9 cellular contexts compared by ENCODE assay signal in the genomic region with DNA sequence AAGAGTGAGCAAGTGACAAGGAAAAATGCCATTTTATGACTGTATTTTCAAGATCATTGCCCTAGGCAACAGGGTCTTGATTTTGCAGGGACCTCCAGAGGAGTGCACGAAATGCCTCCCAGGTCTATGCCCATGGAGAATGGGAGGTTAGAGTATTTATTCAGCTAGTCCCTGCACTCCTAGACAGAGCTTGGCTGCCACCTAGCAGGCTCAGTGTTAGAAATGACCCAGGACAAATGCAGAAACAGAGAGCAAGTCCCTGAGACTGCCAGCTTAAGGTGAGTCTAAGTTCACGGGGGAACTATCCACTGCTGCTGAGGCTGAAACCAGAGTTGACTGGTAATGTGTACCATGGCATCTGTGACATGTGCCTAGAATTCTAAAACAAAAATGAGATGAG.
DNase-seq lines count a peak whose midpoint lies in the region; TF ChIP-seq lines count a peak whose summit lies in the region.
"Had no signal": no experiment of that assay in that cellular context is flagged by ENCODE, and none has a peak within 500 bp of the region (broad histone marks: within the 10 kb centered on the region; RNA-seq: fewer than 3 reads in every experiment).

No MANE protein-coding gene starts in this region.

- H3K4me3 Mint-ChIP-seq in chondrocyte (ENCODE audit: unreplicated experiment) (no peak overlapping the region), neural crest cell (no peak overlapping the region)
- H3K4me3 Mint-ChIP-seq: activated CD8-positive, alpha-beta T cell treated with anti-CD3 and anti-CD28 coated beads for 36 hours had no signal

- no peaks in the 10 kb centered on the region for H3K27me3 Mint-ChIP-seq in chondrocyte (ENCODE audit: low read depth)
- peaks cover 72% of the 10 kb centered on the region for H3K27me3 Mint-ChIP-seq in neural crest cell (ENCODE audit: low read depth)

- H3K9me3 Mint-ChIP-seq in chondrocyte (ENCODE audit: low read depth) (peaks cover 8% of the 10 kb centered on the region), neural crest cell (peaks cover 4% of the 10 kb centered on the region)

- H3K36me3 Mint-ChIP-seq in chondrocyte (ENCODE audit: low read depth): no peaks in the 10 kb centered on the region
- H3K36me3 Mint-ChIP-seq in neural crest cell (ENCODE audit: low read depth): no peaks in the 10 kb centered on the region

- DNase-seq in EL (peak; percentile 17), NCI-H2196 (lab: John Stamatoyannopoulos, UW; ENCODE audit: unreplicated experiment) (peak; percentile 29), chondrocyte (ENCODE audit: low spot score) (no peak), neural crest cell (ENCODE audit: low read depth, low spot score) (no peak), SW 1271 (lab: John Stamatoyannopoulos, UW) (no peak), NCI-H1048 (lab: John Stamatoyannopoulos, UW) (no peak)
- no peak for DNase-seq in central memory CD4-positive, alpha-beta T cell
- DNase-seq: activated CD8-positive, alpha-beta T cell treated with anti-CD3 and anti-CD28 coated beads for 36 hours; anterior cingulate cortex had no signal

- TF ChIP-seq CTCF in chondrocyte (IDR thresholded peaks at IDR 0.05): peak; percentile 24
- peak; percentile 49 for TF ChIP-seq CTCF in neural crest cell (conservative IDR thresholded peaks at IDR 0.05)

- H3K27ac Mint-ChIP-seq in chondrocyte (ENCODE audit: unreplicated experiment) (no peak overlapping the region), neural crest cell (ENCODE audit: unreplicated experiment) (no peak overlapping the region)
- H3K27ac Mint-ChIP-seq: activated CD8-positive, alpha-beta T cell treated with anti-CD3 and anti-CD28 coated beads for 36 hours had no signal

- H3K4me1 Mint-ChIP-seq in chondrocyte (ENCODE audit: low read depth): no peaks in the 10 kb centered on the region
- no peaks in the 10 kb centered on the region for H3K4me1 Mint-ChIP-seq in neural crest cell

Comparison
In these comparisons a context has a peak if more than half of its experiments do, and no peak if none do; other contexts are left out.
1. DNase-seq: peak in EL (single experiment) and NCI-H2196 (single experiment); none in chondrocyte (single experiment), neural crest cell (single experiment), SW 1271 (0 of 2), central memory CD4-positive, alpha-beta T cell (single experiment) and NCI-H1048 (single experiment).